1 cellular context compared by ENCODE assay signal in the genomic region with DNA sequence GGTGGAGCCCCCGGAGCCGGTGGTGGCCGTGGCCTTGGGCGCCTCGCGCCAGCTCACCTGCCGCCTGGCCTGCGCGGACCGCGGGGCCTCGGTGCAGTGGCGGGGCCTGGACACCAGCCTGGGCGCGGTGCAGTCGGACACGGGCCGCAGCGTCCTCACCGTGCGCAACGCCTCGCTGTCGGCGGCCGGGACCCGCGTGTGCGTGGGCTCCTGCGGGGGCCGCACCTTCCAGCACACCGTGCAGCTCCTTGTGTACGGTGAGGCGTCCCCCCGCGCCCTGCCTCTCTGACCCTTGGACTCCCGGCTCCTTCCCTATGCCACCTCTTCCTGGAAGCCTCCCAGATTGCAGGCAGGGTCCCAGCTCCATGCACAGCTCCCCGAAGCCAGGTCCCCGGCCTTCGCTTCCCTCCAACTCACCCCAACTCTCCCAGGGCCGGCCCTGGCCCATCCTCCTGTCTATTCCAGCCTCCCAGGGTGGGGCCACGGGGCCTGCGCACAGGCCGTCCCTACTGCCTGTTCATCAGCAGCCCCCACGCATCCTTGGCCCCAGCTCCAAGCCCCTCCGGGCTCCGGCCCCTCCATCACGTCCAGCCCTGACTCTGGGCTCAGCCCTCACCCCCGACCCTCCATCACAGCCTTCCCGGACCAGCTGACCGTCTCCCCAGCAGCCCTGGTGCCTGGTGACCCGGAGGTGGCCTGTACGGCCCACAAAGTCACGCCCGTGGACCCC.
TF ChIP-seq lines count a peak whose summit lies in the region.

No MANE protein-coding gene starts in this region.

TF ChIP-seq in H1, 55 proteins besides CTCF, POLR2A, EP300 and RAD21:
- peak; percentile 29 for TF ChIP-seq ASH2L (IDR thresholded peaks at IDR 0.05; ENCODE audit: low read length)
- TF ChIP-seq KDM4A (IDR thresholded peaks at IDR 0.05; ENCODE audit: low read depth, low read length, severe bottlenecking) = peak; percentile 73
- TF ChIP-seq ZNF274 (IDR thresholded peaks at IDR 0.05; ENCODE audit: borderline replicate concordance, extremely low read depth, low read length) = no peak
- peak; percentile 77 for TF ChIP-seq EZH2 (IDR thresholded peaks at IDR 0.05; ENCODE audit: low read depth, low read length, severe bottlenecking)
- peak; percentile 60; the same call in 1 of the 2 replicates for TF ChIP-seq SUZ12 (IDR thresholded peaks at IDR 0.05; ENCODE audit: low read length)
- peak; percentile 3; the same call in 1 of the 2 replicates for TF ChIP-seq TBP (IDR thresholded peaks at IDR 0.05; ENCODE audit: low read depth, low read length)
- 0 out of 2 replicates have a peak, but pooled peaks have one; percentile 28 for TF ChIP-seq PHF8 (conservative IDR thresholded peaks at IDR 0.05; ENCODE audit: low read depth, low read length)
- TF ChIP-seq HDAC2 (IDR thresholded peaks at IDR 0.05; ENCODE audit: borderline replicate concordance in 1 of 2, low read depth in 2 of 2, low read length in 2 of 2) = no peak
- no peak for TF ChIP-seq RBBP5 (IDR thresholded peaks at IDR 0.05; ENCODE audit: borderline replicate concordance, low read depth, low read length)
